In genomic region chr10:78502208-78502943, GRCh38 we compare ENCODE assay signal across 14 cellular contexts.
DNase-seq lines count a peak whose midpoint lies in the region; ATAC-seq and TF ChIP-seq lines count a peak whose summit lies in the region.
"Had no signal": no experiment of that assay in that cellular context is flagged by ENCODE, and none has a peak within 500 bp of the region (broad histone marks: within the 10 kb centered on the region; RNA-seq: fewer than 3 reads in every experiment).

No MANE protein-coding gene starts in this region.

- POLR2A ChIA-PET in HCT116 (lab: Charles Lee), result no interaction called here

- CTCF ChIA-PET in HCT116 (lab: Charles Lee), result no interaction called here

- RAD21 ChIA-PET in HCT116 (lab: Charles Lee; ENCODE audit: low non-redundant PET in 1 of 2, low total read pairs in 2 of 2, uncharacterized antibody in 2 of 2, unreplicated experiment in 2 of 2), result no interaction called here

- no peak for TF ChIP-seq CTCF in HCT116 (IDR thresholded peaks at IDR 0.05 in 2 of 3, conservative IDR thresholded peaks at IDR 0.05 in 1 of 3; ENCODE audit: borderline replicate concordance in 1 of 3, insufficient read depth in 1 of 3, low read depth in 2 of 3, low read length in 2 of 3)

- no peak for TF ChIP-seq RAD21 in HCT116 (IDR thresholded peaks at IDR 0.05; ENCODE audit: low read depth)

- no peak for ATAC-seq in HCT116
- no peak for ATAC-seq in aorta (ENCODE audit: low FRiP score)
- no peak for ATAC-seq in GM21390 (IDR thresholded peaks at IDR 0.05; ENCODE audit: unreplicated experiment)
- ATAC-seq in HG03108 (IDR thresholded peaks at IDR 0.05; ENCODE audit: unreplicated experiment), result no peak

- H3K9me3 ChIP-seq in HCT116 (ENCODE audit: control insufficient read depth in 1 of 2, insufficient read depth in 1 of 2, low read depth in 1 of 2, low read length in 2 of 2), result no peaks in the 10 kb centered on the region
- H3K9me3 ChIP-seq in aorta (ENCODE audit: control insufficient read depth, low read length), result no peaks in the 10 kb centered on the region
- H3K9me3 ChIP-seq: prostate gland had no signal

- H4K20me1 ChIP-seq in HCT116 (ENCODE audit: insufficient read depth), result no peaks in the 10 kb centered on the region

- no peak for TF ChIP-seq POLR2A in HCT116 (IDR thresholded peaks at IDR 0.05; ENCODE audit: borderline replicate concordance, extremely low read depth, insufficient read depth, insufficient read length)

- H3K9ac ChIP-seq in HCT116 (ENCODE audit: low read length), result no peak overlapping the region

- H3K4me2 ChIP-seq in HCT116 (ENCODE audit: low read length), result peak overlapping the region; percentile 8; the same call in 1 of the 2 replicates

- H3K4me1 ChIP-seq in HCT116 (ENCODE audit: control insufficient read depth in 1 of 2, insufficient read depth in 2 of 2, low read length in 2 of 2) (peaks cover 0 to 11% of the 10 kb centered on the region in 2 experiments; a peak in 2 of 4 replicates), aorta (ENCODE audit: control insufficient read depth in 1 of 2, insufficient read depth in 2 of 2, low read length in 2 of 2) (no peaks in the 10 kb centered on the region)

- H3K79me2 ChIP-seq in HCT116 (ENCODE audit: insufficient read depth, low read length), result no peaks in the 10 kb centered on the region

- no peaks in the 10 kb centered on the region for H3K9me2 ChIP-seq in HCT116 (ENCODE audit: insufficient read depth)

- H3K4me3 ChIP-seq in HCT116 (replicated peaks in 1 of 2; ENCODE audit: low read depth in 1 of 2, low read length in 2 of 2) (no peak overlapping the region), aorta (ENCODE audit: low read length in 2 of 2) (no peak overlapping the region)
- H3K4me3 ChIP-seq: prostate gland had no signal

- DNase-seq in A172 (ENCODE audit: low spot score), result peak; percentile 57
- no peak for DNase-seq in HCT116 (ENCODE audit: low read depth, low spot score)
- peak; percentile 16 for DNase-seq in amniotic epithelial cell (ENCODE audit: low read depth)
- DNase-seq in islet precursor cell, result peak; percentile 84
- DNase-seq in effector CD4-positive, alpha-beta T cell, result no peak
- DNase-seq in aorta, result no peak
- DNase-seq: foreskin melanocyte, GDM1, NCI-H2081, WERI-Rb-1 had no signal

- intact Hi-C loops in HCT116 (cut with micrococcal nuclease) (no loop called here), aorta (cut with DNase I) (no loop called here)

- BruUV-seq in HCT116 (replicated peaks; lab: Mats Ljungman, UMichigan), result no TSS peak

- no peak overlapping the region for H3K27ac ChIP-seq in HCT116 (ENCODE audit: low read depth, low read length)
- H3K27ac ChIP-seq in aorta (ENCODE audit: low read depth in 1 of 2, low read length in 2 of 2), result no peak overlapping the region
- H3K27ac ChIP-seq: prostate gland, RWPE1, WERI-Rb-1 had no signal

- H3K36me3 ChIP-seq in HCT116 (ENCODE audit: control insufficient read depth in 1 of 2, insufficient read depth in 2 of 2, low read length in 2 of 2), result no peaks in the 10 kb centered on the region
- H3K36me3 ChIP-seq in aorta (ENCODE audit: control insufficient read depth in 1 of 2, insufficient read depth in 2 of 2, low read length in 1 of 2), result no peaks in the 10 kb centered on the region
- H3K36me3 ChIP-seq: prostate gland, WERI-Rb-1 had no signal

- H3K27me3 ChIP-seq in HCT116 (ENCODE audit: insufficient read depth, low read length) (0 out of 2 replicates have a peak, but pooled peaks cover 6% of the 10 kb centered on the region), aorta (ENCODE audit: control insufficient read depth in 1 of 2, insufficient read depth in 2 of 2, low read length in 1 of 2) (no peaks in the 10 kb centered on the region)

- H2AFZ ChIP-seq in HCT116 (ENCODE audit: low read depth, low read length, poor library complexity, severe bottlenecking), result no peak overlapping the region

- 81 to 89% methylated on average over 6 of the region's 6 CpGs for WGBS in aorta, 2 donors

TF ChIP-seq in HCT116, 20 proteins besides CTCF, POLR2A, EP300 and RAD21:
- TF ChIP-seq FOSL1 (IDR thresholded peaks at IDR 0.05; ENCODE audit: low read depth), result 0 out of 2 replicates have a peak, but pooled peaks have one; percentile 7
- no peak for TF ChIP-seq CBX3 (IDR thresholded peaks at IDR 0.05; ENCODE audit: low read depth)

Comparison
In these comparisons a context has a peak if more than half of its experiments do, and no peak if none do; other contexts are left out.
1. DNase-seq: peak in A172 (single experiment), amniotic epithelial cell (single experiment) and islet precursor cell (single experiment); none in HCT116 (single experiment), effector CD4-positive, alpha-beta T cell (single experiment) and aorta (0 of 2).